Comparison of ENCODE assay signal across 1 cellular context in the genomic region with DNA sequence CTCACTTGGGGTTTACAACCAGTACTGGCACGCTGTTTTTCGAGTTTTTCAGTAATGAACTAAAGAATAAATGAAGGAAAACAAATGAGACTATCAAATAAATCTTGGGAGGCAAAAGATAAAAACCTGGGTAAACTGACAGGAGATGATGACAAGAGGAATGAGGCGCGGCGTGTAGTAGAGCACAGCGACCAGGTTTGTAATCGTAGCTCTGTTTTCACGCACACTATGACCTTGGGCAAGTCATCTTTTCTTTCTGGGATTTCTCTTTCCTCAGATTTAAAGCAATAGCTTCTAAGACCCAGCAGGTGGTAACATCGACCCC.
TF ChIP-seq lines count a peak whose summit lies in the region.

No MANE protein-coding gene starts in this region.

TF ChIP-seq in endothelial cell of umbilical vein, 7 proteins besides CTCF, POLR2A, EP300 and RAD21:
- TF ChIP-seq EZH2 (IDR thresholded peaks at IDR 0.05; ENCODE audit: borderline replicate concordance, low read depth, low read length, severe bottlenecking) (no peak), MAX (IDR thresholded peaks at IDR 0.05; ENCODE audit: insufficient read depth, insufficient read length) (no peak), GATA2 (IDR thresholded peaks at IDR 0.05; ENCODE audit: insufficient read depth, insufficient read length, low read depth, low read length) (no peak), JUN (IDR thresholded peaks at IDR 0.05; ENCODE audit: borderline replicate concordance, insufficient read depth, insufficient read length, low read depth) (no peak), POLR2AphosphoS5 (IDR thresholded peaks at IDR 0.05; ENCODE audit: insufficient read depth, low read depth, low read length) (no peak)
TF ChIP-seq in endothelial cell of umbilical vein: peak in this region for 0.
